12 cellular contexts compared by ENCODE assay signal in genomic region chr2:230877737-230878598, GRCh38. TPM values are rescaled to one million over a fixed set of nuclear protein-coding genes. Genes with fewer than 3 reads are reported as not detected.
DNase-seq lines count a peak whose midpoint lies in the region; ATAC-seq lines count a peak whose summit lies in the region.
"Had no signal": no experiment of that assay in that cellular context is flagged by ENCODE, and none has a peak within 500 bp of the region (broad histone marks: within the 10 kb centered on the region; RNA-seq: fewer than 3 reads in every experiment).

No MANE protein-coding gene starts in this region.

- peak; percentile 85 for ATAC-seq in stimulated activated naive CD8-positive, alpha-beta T cell treated with anti-CD3 and anti-CD28 coated beads, Interleukin-15, Interleukin-2, amounts not matched to agents 100 U/mL and 50 U/mL, for 24 hours
- ATAC-seq in HG02759 (IDR thresholded peaks at IDR 0.05; ENCODE audit: unreplicated experiment): no peak
- ATAC-seq: A549 had no signal

- POLR2A ChIA-PET in activated CD4-positive, alpha-beta memory T cell treated with anti-CD3 and anti-CD28 coated beads, Interleukin-2, amount 10 ng/mL, durations not matched to agents 7 days and 5 days (lab: Charles Lee): interaction anchor here (0.9 to 2.0 kb wide), 4 partner anchors 12 to 175 kb away, joined by 3 to 4 read pairs (median 3); no protein-coding TSS in a partner anchor

- H3K36me3 Mint-ChIP-seq in activated CD4-positive, alpha-beta memory T cell treated with anti-CD3 and anti-CD28 coated beads, Interleukin-2, amount 10 ng/mL, durations not matched to agents 7 days and 5 days (ENCODE audit: low read depth): no peaks in the 10 kb centered on the region

- H3K27me3 Mint-ChIP-seq in activated CD4-positive, alpha-beta memory T cell treated with anti-CD3 and anti-CD28 coated beads, Interleukin-2, amount 10 ng/mL, durations not matched to agents 7 days and 5 days: peaks cover 9% of the 10 kb centered on the region

- CTCF ChIA-PET in activated CD4-positive, alpha-beta memory T cell treated with anti-CD3 and anti-CD28 coated beads, Interleukin-2, amount 10 ng/mL, durations not matched to agents 7 days and 5 days (lab: Charles Lee): interaction anchor here (0.6 to 2.1 kb wide), 12 partner anchors 10 to 175 kb away, joined by 3 to 7 read pairs (median 3); partner anchors contain the start of gene ITM2C

- H3K4me3 Mint-ChIP-seq in activated CD4-positive, alpha-beta memory T cell treated with anti-CD3 and anti-CD28 coated beads, Interleukin-2, amount 10 ng/mL, durations not matched to agents 7 days and 5 days: no peak overlapping the region

- H3K9me3 Mint-ChIP-seq in activated CD4-positive, alpha-beta memory T cell treated with anti-CD3 and anti-CD28 coated beads, Interleukin-2, amount 10 ng/mL, durations not matched to agents 7 days and 5 days: no peaks in the 10 kb centered on the region

- peak overlapping the region; percentile 72 for H3K27ac Mint-ChIP-seq in activated CD4-positive, alpha-beta memory T cell treated with anti-CD3 and anti-CD28 coated beads, Interleukin-2, amount 10 ng/mL, durations not matched to agents 7 days and 5 days

- DNase-seq in activated CD4-positive, CD25-positive, alpha-beta regulatory T cell treated with anti-CD3 and anti-CD28 coated beads, Interleukin-2, amount 50 U/mL, for 72 hours: peak; percentile 29
- DNase-seq in activated CD4-positive, CD25-positive, alpha-beta regulatory T cell (lab: John Stamatoyannopoulos, UW): no peak
- DNase-seq in activated CD4-positive, alpha-beta memory T cell treated with anti-CD3 and anti-CD28 coated beads, Interleukin-2, amount 10 ng/mL, durations not matched to agents 7 days and 5 days: peak; percentile 62
- DNase-seq in islet precursor cell (peak; percentile 34), putamen (ENCODE audit: low spot score) (no peak), DMS53 treated with DMSO at 0.1 percent for 48 hours (lab: John Stamatoyannopoulos, UW; ENCODE audit: unreplicated experiment) (no peak)
- DNase-seq in stimulated activated naive CD8-positive, alpha-beta T cell treated with anti-CD3 and anti-CD28 coated beads, Interleukin-15, Interleukin-2, amounts not matched to agents 100 U/mL and 50 U/mL, for 24 hours: peak; percentile 76

- H3K4me1 Mint-ChIP-seq in activated CD4-positive, alpha-beta memory T cell treated with anti-CD3 and anti-CD28 coated beads, Interleukin-2, amount 10 ng/mL, durations not matched to agents 7 days and 5 days: peaks cover 28% of the 10 kb centered on the region

RNA-seq across cellular contexts. Expression of gene ITM2C, which starts 13.2 kb away (rescaled TPM):
- total RNA-seq in activated CD4-positive, alpha-beta memory T cell treated with anti-CD3 and anti-CD28 coated beads, Interleukin-2, amount 10 ng/mL, durations not matched to agents 7 days and 5 days: 10 to 100 TPM; 25.4 to 26.8 TPM

RNA-seq across cellular contexts. Expression of gene GPR55, which starts 47.1 kb away (rescaled TPM):
- total RNA-seq in activated CD4-positive, alpha-beta memory T cell treated with anti-CD3 and anti-CD28 coated beads, Interleukin-2, amount 10 ng/mL, durations not matched to agents 7 days and 5 days: 1 to 10 TPM; 7.3 to 7.4 TPM
- total RNA-seq: M059J, osteocyte, thoracic aorta had no signal

Comparison
In these comparisons a context has a peak if more than half of its experiments do, and no peak if none do; other contexts are left out.
1. DNase-seq: peak in activated CD4-positive, CD25-positive, alpha-beta regulatory T cell treated with anti-CD3 and anti-CD28 coated beads, Interleukin-2, amount 50 U/mL, for 72 hours (single experiment), activated CD4-positive, alpha-beta memory T cell treated with anti-CD3 and anti-CD28 coated beads, Interleukin-2, amount 10 ng/mL, durations not matched to agents 7 days and 5 days (single experiment), islet precursor cell (single experiment) and stimulated activated naive CD8-positive, alpha-beta T cell treated with anti-CD3 and anti-CD28 coated beads, Interleukin-15, Interleukin-2, amounts not matched to agents 100 U/mL and 50 U/mL, for 24 hours (single experiment); none in activated CD4-positive, CD25-positive, alpha-beta regulatory T cell (0 of 4), putamen (single experiment) and DMS53 treated with DMSO at 0.1 percent for 48 hours (single experiment).